In genomic region chr5:159713254-159713653, GRCh38 we compare ENCODE assay signal across 22 cellular contexts.
DNase-seq lines count a peak whose midpoint lies in the region; ATAC-seq, FAIRE-seq and TF ChIP-seq lines count a peak whose summit lies in the region.
"Had no signal": no experiment of that assay in that cellular context is flagged by ENCODE, and none has a peak within 500 bp of the region (broad histone marks: within the 10 kb centered on the region; RNA-seq: fewer than 3 reads in every experiment).

No MANE protein-coding gene starts in this region.

- BruUV-seq in HCT116 (replicated peaks; lab: Mats Ljungman, UMichigan): no TSS peak

- RAD21 ChIA-PET in HCT116 (lab: Charles Lee; ENCODE audit: low non-redundant PET in 1 of 2, low total read pairs in 2 of 2, uncharacterized antibody in 2 of 2, unreplicated experiment in 2 of 2): no interaction called here

- no peak overlapping the region for H3K4me3 ChIP-seq in HCT116 (replicated peaks in 1 of 2; ENCODE audit: low read depth in 1 of 2, low read length in 2 of 2)
- H3K4me3 ChIP-seq in Loucy (ENCODE audit: low read length, poor library complexity, severe bottlenecking): no peak overlapping the region
- H3K4me3 ChIP-seq in smooth muscle cell: no peak overlapping the region
- H3K4me3 ChIP-seq in prostate gland: no peak overlapping the region
- H3K4me3 ChIP-seq: BLaER1, HAP-1 had no signal

- intact Hi-C loops in HCT116 (cut with micrococcal nuclease): no loop called here
- intact Hi-C loops in prostate gland (cut with DNase I): no loop called here

- no peak for TF ChIP-seq POLR2A in HCT116 (IDR thresholded peaks at IDR 0.05; ENCODE audit: borderline replicate concordance, extremely low read depth, insufficient read depth, insufficient read length)
- no peak for TF ChIP-seq POLR2A in prostate gland (IDR thresholded peaks at IDR 0.05)

- POLR2A ChIA-PET in HCT116 (lab: Charles Lee): no interaction called here

- H3K79me2 ChIP-seq in HCT116 (ENCODE audit: insufficient read depth, low read length) (no peaks in the 10 kb centered on the region), Loucy (ENCODE audit: insufficient read depth, low read length) (no peaks in the 10 kb centered on the region), smooth muscle cell (ENCODE audit: low read depth) (no peaks in the 10 kb centered on the region)

- ATAC-seq in HCT116 (no peak), GM21447 (IDR thresholded peaks at IDR 0.05; ENCODE audit: unreplicated experiment) (no peak)
- ATAC-seq: CD8-positive, alpha-beta T cell had no signal

- TF ChIP-seq RAD21 in HCT116 (IDR thresholded peaks at IDR 0.05; ENCODE audit: low read depth): no peak

- H3K9me3 ChIP-seq in HCT116 (ENCODE audit: control insufficient read depth in 1 of 2, insufficient read depth in 1 of 2, low read depth in 1 of 2, low read length in 2 of 2) (no peaks in the 10 kb centered on the region), Loucy (ENCODE audit: insufficient read depth, low read depth, low read length) (no peaks in the 10 kb centered on the region), smooth muscle cell (replicated peaks; ENCODE audit: low read depth) (no peaks in the 10 kb centered on the region), prostate gland (no peaks in the 10 kb centered on the region)
- H3K9me3 ChIP-seq: Caco-2, HAP-1 had no signal

- peak; percentile 39 for FAIRE-seq in endometrium (lab: Jason Lieb, UNC)
- FAIRE-seq: A204.1, G401.6, GM12892, H54 had no signal

- H3K36me3 ChIP-seq in HCT116 (ENCODE audit: control insufficient read depth in 1 of 2, insufficient read depth in 2 of 2, low read length in 2 of 2): no peaks in the 10 kb centered on the region
- H3K36me3 ChIP-seq in Loucy (ENCODE audit: insufficient read depth, low read length): no peaks in the 10 kb centered on the region
- H3K36me3 ChIP-seq in smooth muscle cell (ENCODE audit: low read depth): no peaks in the 10 kb centered on the region
- H3K36me3 ChIP-seq in prostate gland: no peaks in the 10 kb centered on the region
- H3K36me3 ChIP-seq: BLaER1, HAP-1 had no signal

- H4K20me1 ChIP-seq in HCT116 (ENCODE audit: insufficient read depth) (no peaks in the 10 kb centered on the region), Loucy (ENCODE audit: insufficient read depth, low read length, poor library complexity, severe bottlenecking) (no peaks in the 10 kb centered on the region), smooth muscle cell (ENCODE audit: low read depth) (no peaks in the 10 kb centered on the region)
- H4K20me1 ChIP-seq: BLaER1 had no signal

- DNase-seq in HCT116 (ENCODE audit: low read depth, low spot score) (no peak), smooth muscle cell (lab: John Stamatoyannopoulos, UW; ENCODE audit: unreplicated experiment) (no peak), T-helper 9 cell (no peak), prostate gland (ENCODE audit: low spot score) (no peak)
- DNase-seq: Caco-2; CD4-positive, CD25-positive, alpha-beta regulatory T cell; CD8-positive, alpha-beta T cell; DMS153; DND-41; GOT3; HFFc6 had no signal

- H3K9ac ChIP-seq in HCT116 (ENCODE audit: low read length) (no peak overlapping the region), Loucy (ENCODE audit: low read depth, low read length, poor library complexity, severe bottlenecking) (no peak overlapping the region), smooth muscle cell (ENCODE audit: low read depth) (no peak overlapping the region)
- H3K9ac ChIP-seq: BLaER1 had no signal

- H2AFZ ChIP-seq in HCT116 (ENCODE audit: low read depth, low read length, poor library complexity, severe bottlenecking): peak overlapping the region; percentile 16
- no peak overlapping the region for H2AFZ ChIP-seq in Loucy (ENCODE audit: low read length)
- H2AFZ ChIP-seq in smooth muscle cell (ENCODE audit: low read depth): no peak overlapping the region

- TF ChIP-seq CTCF in HCT116 (IDR thresholded peaks at IDR 0.05 in 2 of 3, conservative IDR thresholded peaks at IDR 0.05 in 1 of 3; ENCODE audit: borderline replicate concordance in 1 of 3, insufficient read depth in 1 of 3, low read depth in 2 of 3, low read length in 2 of 3) (no peak), Loucy (conservative IDR thresholded peaks at IDR 0.05; ENCODE audit: low read length) (no peak), smooth muscle cell (IDR thresholded peaks at IDR 0.05; ENCODE audit: borderline replicate concordance, insufficient read depth, poor library complexity, severe bottlenecking) (no peak), prostate gland (IDR thresholded peaks at IDR 0.05) (no peak)

- H3K27ac ChIP-seq in HCT116 (ENCODE audit: low read depth, low read length): no peak overlapping the region
- peak overlapping the region; percentile 32 for H3K27ac ChIP-seq in smooth muscle cell (ENCODE audit: low read depth)
- no peak overlapping the region for H3K27ac ChIP-seq in prostate gland
- H3K27ac ChIP-seq: 22Rv1, BLaER1, C4-2B had no signal

- CTCF ChIA-PET in HCT116 (lab: Charles Lee): no interaction called here

- H3K27me3 ChIP-seq in HCT116 (ENCODE audit: insufficient read depth, low read length) (no peaks in the 10 kb centered on the region), Loucy (ENCODE audit: insufficient read depth, low read length, poor library complexity, severe bottlenecking) (no peaks in the 10 kb centered on the region), smooth muscle cell (ENCODE audit: low read depth) (no peaks in the 10 kb centered on the region), prostate gland (replicated peaks; ENCODE audit: insufficient read depth) (no peaks in the 10 kb centered on the region)
- H3K27me3 ChIP-seq: BLaER1 had no signal

- H3K4me2 ChIP-seq in HCT116 (ENCODE audit: low read length): no peak overlapping the region
- peak overlapping the region; percentile 15 for H3K4me2 ChIP-seq in Loucy (ENCODE audit: low read depth, low read length, poor library complexity, severe bottlenecking)
- peak overlapping the region; percentile 19 for H3K4me2 ChIP-seq in smooth muscle cell
- H3K4me2 ChIP-seq: BLaER1 had no signal

- H3K4me1 ChIP-seq in HCT116 (ENCODE audit: control insufficient read depth in 1 of 2, insufficient read depth in 2 of 2, low read length in 2 of 2): no peaks in the 10 kb centered on the region
- H3K4me1 ChIP-seq in Loucy (ENCODE audit: insufficient read depth, low read length, poor library complexity, severe bottlenecking): peaks cover 7% of the 10 kb centered on the region
- no peaks in the 10 kb centered on the region for H3K4me1 ChIP-seq in smooth muscle cell (ENCODE audit: low read depth)
- H3K4me1 ChIP-seq in prostate gland (replicated peaks): no peaks in the 10 kb centered on the region
- H3K4me1 ChIP-seq: BLaER1, Caco-2, HAP-1 had no signal

- H3K9me2 ChIP-seq in HCT116 (ENCODE audit: insufficient read depth) (no peaks in the 10 kb centered on the region), Loucy (replicated peaks; ENCODE audit: low read depth, low read length) (no peaks in the 10 kb centered on the region)

- no peaks in the 10 kb centered on the region for H3F3A ChIP-seq in Loucy (ENCODE audit: low read depth)
- H3F3A ChIP-seq in smooth muscle cell (ENCODE audit: low read depth): no peaks in the 10 kb centered on the region

TF ChIP-seq in HCT116, 20 proteins besides CTCF, POLR2A, EP300 and RAD21 (continues in another document):
- no peak for TF ChIP-seq EZH2phosphoT487 (IDR thresholded peaks at IDR 0.05; ENCODE audit: borderline replicate concordance)
- no peak for TF ChIP-seq JUND (IDR thresholded peaks at IDR 0.05)
- no peak for TF ChIP-seq ELF1 (IDR thresholded peaks at IDR 0.05; ENCODE audit: borderline replicate concordance, low read depth)
- TF ChIP-seq YY1 (IDR thresholded peaks at IDR 0.05; ENCODE audit: extremely low read depth, insufficient replicate concordance, low read depth, low read length): no peak
- no peak for TF ChIP-seq ZNF274 (IDR thresholded peaks at IDR 0.05; ENCODE audit: low read depth, low read length)
- TF ChIP-seq EGR1 (IDR thresholded peaks at IDR 0.05; ENCODE audit: low read depth): no peak
- no peak for TF ChIP-seq SRF (IDR thresholded peaks at IDR 0.05; ENCODE audit: low read depth)
- no peak for TF ChIP-seq SIN3A (IDR thresholded peaks at IDR 0.05; ENCODE audit: low read depth)
- TF ChIP-seq ATF3 (IDR thresholded peaks at IDR 0.05): no peak
- TF ChIP-seq SP1 (IDR thresholded peaks at IDR 0.05; ENCODE audit: low read depth): no peak
- no peak for TF ChIP-seq FOSL1 (IDR thresholded peaks at IDR 0.05; ENCODE audit: low read depth)
- no peak for TF ChIP-seq CBX3 (IDR thresholded peaks at IDR 0.05; ENCODE audit: low read depth)
- TF ChIP-seq ZBTB33 (IDR thresholded peaks at IDR 0.05; ENCODE audit: extremely low read depth, insufficient replicate concordance, low read length): no peak
